Comparison of ENCODE assay signal across 17 cellular contexts in genomic region chr3:129554356-129555120, GRCh38. TPM values are rescaled to one million over a fixed set of nuclear protein-coding genes. Genes with fewer than 3 reads are reported as not detected.
DNase-seq lines count a peak whose midpoint lies in the region; ATAC-seq and TF ChIP-seq lines count a peak whose summit lies in the region.
"Had no signal": no experiment of that assay in that cellular context is flagged by ENCODE, and none has a peak within 500 bp of the region (broad histone marks: within the 10 kb centered on the region; RNA-seq: fewer than 3 reads in every experiment).

No MANE protein-coding gene starts in this region.

- ATAC-seq in HCT116 (no peak), HG03439 (IDR thresholded peaks at IDR 0.05; ENCODE audit: unreplicated experiment) (no peak)
- ATAC-seq in effector memory CD8-positive, alpha-beta T cell (replicated peaks), result no peak

- H3K9me3 ChIP-seq in HCT116 (ENCODE audit: control insufficient read depth in 1 of 2, insufficient read depth in 1 of 2, low read depth in 1 of 2, low read length in 2 of 2), result no peaks in the 10 kb centered on the region
- H3K9me3 ChIP-seq: upper lobe of right lung had no signal

- H3K27ac Mint-ChIP-seq in effector memory CD8-positive, alpha-beta T cell, result peak overlapping the region in 1 of 2 donors; percentile 81
- peak overlapping the region; percentile 60 for H3K27ac Mint-ChIP-seq in osteocyte (ENCODE audit: unreplicated experiment)
- H3K27ac Mint-ChIP-seq: activated B cell treated with CpG ODN at 0.5 μM for 24 hours; activated T-helper 2 cell treated with anti-CD3 and anti-CD28 coated beads, Interferon-gamma antibody, Interleukin-2, Interleukin-4, amounts not matched to agents 10 μg/mL and 5 μg/mL and 100 μg/mL, durations not matched to agents 14 hours and 24 hours and 36 hours had no signal

- no peaks in the 10 kb centered on the region for H3K9me2 ChIP-seq in HCT116 (ENCODE audit: insufficient read depth)

- peaks cover 0 to 2% of the 10 kb centered on the region in 2 experiments; a peak in 1 of 4 replicates for H3K4me1 ChIP-seq in HCT116 (ENCODE audit: control insufficient read depth in 1 of 2, insufficient read depth in 2 of 2, low read length in 2 of 2)

- RAD21 ChIA-PET in HCT116 (lab: Charles Lee; ENCODE audit: low non-redundant PET in 1 of 2, low total read pairs in 2 of 2, uncharacterized antibody in 2 of 2, unreplicated experiment in 2 of 2), result interaction anchor here in 1 of 2 experiments (0.6 kb wide), 1 partner anchor 19 kb away, joined by 3 read pairs; no protein-coding TSS in a partner anchor

- CTCF ChIA-PET in HCT116 (lab: Charles Lee), result no interaction called here

- H3K36me3 Mint-ChIP-seq in effector memory CD8-positive, alpha-beta T cell (ENCODE audit: insufficient read depth), result peaks cover 10% of the 10 kb centered on the region
- peaks cover 23% of the 10 kb centered on the region for H3K36me3 Mint-ChIP-seq in osteocyte (ENCODE audit: unreplicated experiment)

- H3K4me2 ChIP-seq in HCT116 (ENCODE audit: low read length), result 0 out of 2 replicates have a peak overlapping the region, but pooled peaks have one; percentile 11

- POLR2A ChIA-PET in HCT116 (lab: Charles Lee), result no interaction called here

- no peak overlapping the region for H2AFZ ChIP-seq in HCT116 (ENCODE audit: low read depth, low read length, poor library complexity, severe bottlenecking)

- H3K27me3 Mint-ChIP-seq in effector memory CD8-positive, alpha-beta T cell, result no peaks in the 10 kb centered on the region
- H3K27me3 Mint-ChIP-seq in osteocyte (ENCODE audit: unreplicated experiment), result no peaks in the 10 kb centered on the region

- TF ChIP-seq RAD21 in HCT116 (IDR thresholded peaks at IDR 0.05; ENCODE audit: low read depth), result no peak

- H3K9me3 Mint-ChIP-seq in effector memory CD8-positive, alpha-beta T cell, result no peaks in the 10 kb centered on the region
- no peaks in the 10 kb centered on the region for H3K9me3 Mint-ChIP-seq in osteocyte (ENCODE audit: unreplicated experiment)
- H3K9me3 Mint-ChIP-seq: activated B cell treated with CpG ODN at 0.5 μM for 24 hours; activated T-helper 2 cell treated with anti-CD3 and anti-CD28 coated beads, Interferon-gamma antibody, Interleukin-2, Interleukin-4, amounts not matched to agents 10 μg/mL and 5 μg/mL and 100 μg/mL, durations not matched to agents 14 hours and 24 hours and 36 hours had no signal

- intact Hi-C loops in HCT116 (cut with micrococcal nuclease), result no loop called here

- no peaks in the 10 kb centered on the region; a peak in 1 of 4 replicates for H3K36me3 ChIP-seq in HCT116 (ENCODE audit: control insufficient read depth in 1 of 2, insufficient read depth in 2 of 2, low read length in 2 of 2)

- no peaks in the 10 kb centered on the region for H4K20me1 ChIP-seq in HCT116 (ENCODE audit: insufficient read depth)

- no peaks in the 10 kb centered on the region for H3K27me3 ChIP-seq in HCT116 (ENCODE audit: insufficient read depth, low read length)
- H3K27me3 ChIP-seq: upper lobe of right lung had no signal

- peaks cover 35 to 43% of the 10 kb centered on the region in 2 donors for H3K4me1 Mint-ChIP-seq in effector memory CD8-positive, alpha-beta T cell (ENCODE audit: low read depth in 2 of 2)
- H3K4me1 Mint-ChIP-seq in osteocyte (ENCODE audit: unreplicated experiment), result peaks cover 63% of the 10 kb centered on the region

- no peak for TF ChIP-seq CTCF in HCT116 (IDR thresholded peaks at IDR 0.05 in 2 of 3, conservative IDR thresholded peaks at IDR 0.05 in 1 of 3; ENCODE audit: borderline replicate concordance in 1 of 3, insufficient read depth in 1 of 3, low read depth in 2 of 3, low read length in 2 of 3)
- TF ChIP-seq CTCF in osteocyte (IDR thresholded peaks at IDR 0.05), result no peak
- TF ChIP-seq CTCF in GM10266 (IDR thresholded peaks at IDR 0.05; ENCODE audit: control insufficient read depth, insufficient read depth, low read depth, missing control alignments), result no peak

- TF ChIP-seq POLR2A in HCT116 (IDR thresholded peaks at IDR 0.05; ENCODE audit: borderline replicate concordance, extremely low read depth, insufficient read depth, insufficient read length), result no peak

- no TSS peak for BruUV-seq in HCT116 (replicated peaks; lab: Mats Ljungman, UMichigan)

- peak overlapping the region; percentile 40 to 54 for H3K4me3 Mint-ChIP-seq in effector memory CD8-positive, alpha-beta T cell
- no peak overlapping the region for H3K4me3 Mint-ChIP-seq in osteocyte (ENCODE audit: unreplicated experiment)
- H3K4me3 Mint-ChIP-seq: activated B cell treated with CpG ODN at 0.5 μM for 24 hours had no signal

- DNase-seq in HCT116 (ENCODE audit: low read depth, low spot score) (no peak), NOMO-1 treated with dmso at 0.1 percent for 144 hours (lab: John Stamatoyannopoulos, UW; ENCODE audit: unreplicated experiment) (peak; percentile 60), osteocyte (ENCODE audit: extremely low spot score, unreplicated experiment) (no peak), NCI-H226 (no peak), GM10266 (ENCODE audit: extremely low spot score) (no peak)
- no peak for DNase-seq in effector memory CD8-positive, alpha-beta T cell
- DNase-seq in effector CD4-positive, alpha-beta T cell, result no peak
- DNase-seq: activated B cell treated with CpG ODN at 0.5 μM for 24 hours, NCI-H1436 treated with DMSO at 0.1 percent for 48 hours, retina, upper lobe of right lung had no signal

- no peak overlapping the region for H3K9ac ChIP-seq in HCT116 (ENCODE audit: low read length)

- no peaks in the 10 kb centered on the region for H3K79me2 ChIP-seq in HCT116 (ENCODE audit: insufficient read depth, low read length)

- H3K27ac ChIP-seq in HCT116 (ENCODE audit: low read depth, low read length), result no peak overlapping the region
- H3K27ac ChIP-seq: RWPE1, upper lobe of right lung had no signal

- no peak overlapping the region for H3K4me3 ChIP-seq in HCT116 (replicated peaks in 1 of 2; ENCODE audit: low read depth in 1 of 2, low read length in 2 of 2)
- H3K4me3 ChIP-seq: upper lobe of right lung had no signal

TF ChIP-seq in HCT116, 20 proteins besides CTCF, POLR2A, EP300 and RAD21:
- TF ChIP-seq, protein P1, sequence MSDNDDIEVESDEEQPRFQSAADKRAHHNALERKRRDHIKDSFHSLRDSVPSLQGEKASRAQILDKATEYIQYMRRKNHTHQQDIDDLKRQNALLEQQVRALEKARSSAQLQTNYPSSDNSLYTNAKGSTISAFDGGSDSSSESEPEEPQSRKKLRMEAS (IDR thresholded peaks at IDR 0.05), result no peak
- no peak for TF ChIP-seq ATF3 (IDR thresholded peaks at IDR 0.05)
- no peak for TF ChIP-seq SIN3A (IDR thresholded peaks at IDR 0.05; ENCODE audit: low read depth)
- no peak for TF ChIP-seq ZNF274 (IDR thresholded peaks at IDR 0.05; ENCODE audit: low read depth, low read length)
- TF ChIP-seq, protein P2, sequence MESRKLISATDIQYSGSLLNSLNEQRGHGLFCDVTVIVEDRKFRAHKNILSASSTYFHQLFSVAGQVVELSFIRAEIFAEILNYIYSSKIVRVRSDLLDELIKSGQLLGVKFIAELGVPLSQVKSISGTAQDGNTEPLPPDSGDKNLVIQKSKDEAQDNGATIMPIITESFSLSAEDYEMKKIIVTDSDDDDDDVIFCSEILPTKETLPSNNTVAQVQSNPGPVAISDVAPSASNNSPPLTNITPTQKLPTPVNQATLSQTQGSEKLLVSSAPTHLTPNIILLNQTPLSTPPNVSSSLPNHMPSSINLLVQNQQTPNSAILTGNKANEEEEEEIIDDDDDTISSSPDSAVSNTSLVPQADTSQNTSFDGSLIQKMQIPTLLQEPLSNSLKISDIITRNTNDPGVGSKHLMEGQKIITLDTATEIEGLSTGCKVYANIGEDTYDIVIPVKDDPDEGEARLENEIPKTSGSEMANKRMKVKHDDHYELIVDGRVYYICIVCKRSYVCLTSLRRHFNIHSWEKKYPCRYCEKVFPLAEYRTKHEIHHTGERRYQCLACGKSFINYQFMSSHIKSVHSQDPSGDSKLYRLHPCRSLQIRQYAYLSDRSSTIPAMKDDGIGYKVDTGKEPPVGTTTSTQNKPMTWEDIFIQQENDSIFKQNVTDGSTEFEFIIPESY (IDR thresholded peaks at IDR 0.05; ENCODE audit: extremely low read depth, insufficient replicate concordance, low read length), result no peak
- no peak for TF ChIP-seq SP1 (IDR thresholded peaks at IDR 0.05; ENCODE audit: low read depth)
- no peak for TF ChIP-seq ZFX (IDR thresholded peaks at IDR 0.05)
- TF ChIP-seq CEBPB (IDR thresholded peaks at IDR 0.05; ENCODE audit: low read depth), result no peak
- no peak for TF ChIP-seq EZH2phosphoT487 (IDR thresholded peaks at IDR 0.05; ENCODE audit: borderline replicate concordance)
- no peak for TF ChIP-seq SRF (IDR thresholded peaks at IDR 0.05; ENCODE audit: low read depth)
- TF ChIP-seq POLR2AphosphoS5 (IDR thresholded peaks at IDR 0.05; ENCODE audit: low read depth, low read length), result no peak; the same call in 1 of the 2 replicates
- TF ChIP-seq EGR1 (IDR thresholded peaks at IDR 0.05; ENCODE audit: low read depth), result no peak
- no peak for TF ChIP-seq ELF1 (IDR thresholded peaks at IDR 0.05; ENCODE audit: borderline replicate concordance, low read depth)

RNA-seq across cellular contexts. Expression of gene H1-8, which starts 11.6 kb away (rescaled TPM):
- total RNA-seq in HCT116 (2021; ENCODE audit: unreplicated experiment) (not detected), osteocyte (not detected in 2 replicates)
- polyA plus RNA-seq in HCT116 (2012), result not detected in 2 replicates
- total RNA-seq: activated B cell treated with CpG ODN at 0.5 μM for 24 hours; activated T-helper 2 cell treated with anti-CD3 and anti-CD28 coated beads, Interferon-gamma antibody, Interleukin-2, Interleukin-4, amounts not matched to agents 10 μg/mL and 5 μg/mL and 100 μg/mL, durations not matched to agents 14 hours and 24 hours and 36 hours; cerebellum; glomerular endothelial cell; lung microvascular endothelial cell; upper lobe of right lung had no signal

RNA-seq across cellular contexts. Expression of gene RHO, which starts 26.1 kb away (rescaled TPM):
- total RNA-seq in HCT116 (2021; ENCODE audit: unreplicated experiment), result not detected
- polyA plus RNA-seq in HCT116 (2012), result not detected in 2 replicates
- not detected in 2 replicates for total RNA-seq in osteocyte
- total RNA-seq: activated B cell treated with CpG ODN at 0.5 μM for 24 hours; activated T-helper 2 cell treated with anti-CD3 and anti-CD28 coated beads, Interferon-gamma antibody, Interleukin-2, Interleukin-4, amounts not matched to agents 10 μg/mL and 5 μg/mL and 100 μg/mL, durations not matched to agents 14 hours and 24 hours and 36 hours; cerebellum; glomerular endothelial cell; lung microvascular endothelial cell; upper lobe of right lung had no signal

RNA-seq across cellular contexts. Expression of gene PLXND1, which starts 51.9 kb away (rescaled TPM):
- total RNA-seq in HCT116 (2021; ENCODE audit: unreplicated experiment) (47.3 TPM), osteocyte (316 and 358 TPM in 2 replicates)
- 38.1 and 39.1 TPM in 2 replicates for polyA plus RNA-seq in HCT116 (2012)
